1 cellular context compared by ENCODE assay signal in the genomic region with DNA sequence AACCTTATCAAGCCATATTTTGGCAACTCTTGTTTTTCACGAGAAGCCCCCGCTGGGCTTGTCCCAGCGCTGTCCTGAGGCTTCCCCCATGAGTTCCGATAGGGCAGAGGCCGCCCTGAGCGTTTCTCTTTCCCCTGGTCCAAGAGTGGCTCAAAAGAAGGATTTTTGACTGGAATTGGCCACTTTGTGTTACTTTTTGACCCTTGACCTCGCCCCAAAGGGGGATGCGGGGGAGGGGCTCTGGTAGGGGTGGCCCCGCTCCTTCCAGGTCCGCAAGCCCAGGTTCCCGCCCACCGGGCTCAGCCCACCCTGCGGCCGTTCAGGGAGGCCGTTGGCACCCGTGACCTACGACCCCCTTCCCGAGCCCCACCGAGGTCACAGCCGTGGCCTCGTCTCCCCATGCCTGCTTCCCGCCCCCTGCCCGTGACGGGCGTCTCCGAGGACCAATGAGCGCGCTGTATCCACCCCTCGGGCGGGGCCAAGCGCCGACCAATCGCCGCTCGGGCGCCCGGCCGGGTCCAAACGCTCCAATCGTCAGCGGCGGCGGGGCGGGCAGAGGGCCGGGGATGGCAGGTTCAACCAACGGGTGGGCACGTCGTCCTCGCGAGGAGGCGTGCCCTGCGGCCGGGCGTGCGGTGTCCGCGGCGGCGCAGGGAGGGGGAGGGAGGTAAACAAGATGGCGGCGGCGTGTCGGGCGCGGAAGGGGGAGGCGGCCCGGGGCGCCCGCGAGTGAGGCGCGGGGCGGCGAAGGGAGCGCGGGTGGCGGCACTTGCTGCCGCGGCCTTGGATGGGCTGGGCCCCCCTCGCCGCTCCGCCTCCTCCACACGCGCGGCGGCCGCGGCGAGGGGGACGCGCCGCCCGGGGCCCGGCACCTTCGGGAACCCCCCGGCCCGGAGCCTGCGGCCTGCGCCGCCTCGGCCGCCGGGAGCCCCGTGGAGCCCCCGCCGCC.
A peak's percentile ranks its signal among the peaks of the same experiment; 100 is the strongest.
TF ChIP-seq lines count a peak whose summit lies in the region.

Gene STK11, plus strand, starts transcription at position 665 of the 949 bp plus-strand sequence. CDS start 1,136 bp downstream, outside the sequence.

TF ChIP-seq in HEK293, 187 proteins besides CTCF, POLR2A, EP300 and RAD21 (continued from another document):
- TF ChIP-seq PRDM4 (tag by site-specific recombination; IDR thresholded peaks at IDR 0.05) = peak; percentile 22; the same call in 1 of the 2 replicates
- TF ChIP-seq, protein P1, sequence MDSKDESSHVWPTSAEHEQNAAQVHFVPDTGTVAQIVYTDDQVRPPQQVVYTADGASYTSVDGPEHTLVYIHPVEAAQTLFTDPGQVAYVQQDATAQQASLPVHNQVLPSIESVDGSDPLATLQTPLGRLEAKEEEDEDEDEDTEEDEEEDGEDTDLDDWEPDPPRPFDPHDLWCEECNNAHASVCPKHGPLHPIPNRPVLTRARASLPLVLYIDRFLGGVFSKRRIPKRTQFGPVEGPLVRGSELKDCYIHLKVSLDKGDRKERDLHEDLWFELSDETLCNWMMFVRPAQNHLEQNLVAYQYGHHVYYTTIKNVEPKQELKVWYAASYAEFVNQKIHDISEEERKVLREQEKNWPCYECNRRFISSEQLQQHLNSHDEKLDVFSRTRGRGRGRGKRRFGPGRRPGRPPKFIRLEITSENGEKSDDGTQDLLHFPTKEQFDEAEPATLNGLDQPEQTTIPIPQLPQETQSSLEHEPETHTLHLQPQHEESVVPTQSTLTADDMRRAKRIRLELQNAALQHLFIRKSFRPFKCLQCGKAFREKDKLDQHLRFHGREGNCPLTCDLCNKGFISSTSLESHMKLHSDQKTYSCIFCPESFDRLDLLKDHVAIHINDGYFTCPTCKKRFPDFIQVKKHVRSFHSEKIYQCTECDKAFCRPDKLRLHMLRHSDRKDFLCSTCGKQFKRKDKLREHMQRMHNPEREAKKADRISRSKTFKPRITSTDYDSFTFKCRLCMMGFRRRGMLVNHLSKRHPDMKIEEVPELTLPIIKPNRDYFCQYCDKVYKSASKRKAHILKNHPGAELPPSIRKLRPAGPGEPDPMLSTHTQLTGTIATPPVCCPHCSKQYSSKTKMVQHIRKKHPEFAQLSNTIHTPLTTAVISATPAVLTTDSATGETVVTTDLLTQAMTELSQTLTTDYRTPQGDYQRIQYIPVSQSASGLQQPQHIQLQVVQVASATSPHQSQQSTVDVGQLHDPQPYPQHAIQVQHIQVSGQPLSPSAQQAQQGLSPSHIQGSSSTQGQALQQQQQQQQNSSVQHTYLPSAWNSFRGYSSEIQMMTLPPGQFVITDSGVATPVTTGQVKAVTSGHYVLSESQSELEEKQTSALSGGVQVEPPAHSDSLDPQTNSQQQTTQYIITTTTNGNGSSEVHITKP (tag by site-specific recombination; IDR thresholded peaks at IDR 0.05) = peak; percentile 46
- no peak for TF ChIP-seq ZNF132 (tag by site-specific recombination; IDR thresholded peaks at IDR 0.05; ENCODE audit: borderline replicate concordance)
- 0 out of 2 replicates have a peak, but pooled peaks have one; percentile 27 for TF ChIP-seq ZNF629 (tag by site-specific recombination; IDR thresholded peaks at IDR 0.05)
- TF ChIP-seq BCL11B (tag by site-specific recombination; IDR thresholded peaks at IDR 0.05; ENCODE audit: low read depth) = peak; percentile 99
- no peak for TF ChIP-seq ZNF266 (tag by site-specific recombination; IDR thresholded peaks at IDR 0.05; ENCODE audit: low read depth)
- peak; percentile 73; the same call in 1 of the 2 replicates for TF ChIP-seq KLF16 (tag by site-specific recombination; IDR thresholded peaks at IDR 0.05)
- peak; percentile 43 for TF ChIP-seq KLF1 (tag by site-specific recombination; IDR thresholded peaks at IDR 0.05)
- TF ChIP-seq GLIS1 (tag by site-specific recombination; IDR thresholded peaks at IDR 0.05) = peak; percentile 40; the same call in 1 of the 2 replicates
- TF ChIP-seq KLF17 (tag by site-specific recombination; IDR thresholded peaks at IDR 0.05) = 0 out of 2 replicates have a peak, but pooled peaks have one; percentile 36
- no peak for TF ChIP-seq ZNF510 (tag by site-specific recombination; IDR thresholded peaks at IDR 0.05; ENCODE audit: insufficient replicate concordance)
- TF ChIP-seq ZNF76 (tag by site-specific recombination; IDR thresholded peaks at IDR 0.05; ENCODE audit: borderline replicate concordance, low read depth) = 0 out of 2 replicates have a peak, but pooled peaks have one; percentile 37
- peak; percentile 99 for TF ChIP-seq SP2 (tag by site-specific recombination; IDR thresholded peaks at IDR 0.05)
- TF ChIP-seq ZNF335 (tag by site-specific recombination; conservative IDR thresholded peaks at IDR 0.05) = peak; percentile 78
- TF ChIP-seq, protein P2, sequence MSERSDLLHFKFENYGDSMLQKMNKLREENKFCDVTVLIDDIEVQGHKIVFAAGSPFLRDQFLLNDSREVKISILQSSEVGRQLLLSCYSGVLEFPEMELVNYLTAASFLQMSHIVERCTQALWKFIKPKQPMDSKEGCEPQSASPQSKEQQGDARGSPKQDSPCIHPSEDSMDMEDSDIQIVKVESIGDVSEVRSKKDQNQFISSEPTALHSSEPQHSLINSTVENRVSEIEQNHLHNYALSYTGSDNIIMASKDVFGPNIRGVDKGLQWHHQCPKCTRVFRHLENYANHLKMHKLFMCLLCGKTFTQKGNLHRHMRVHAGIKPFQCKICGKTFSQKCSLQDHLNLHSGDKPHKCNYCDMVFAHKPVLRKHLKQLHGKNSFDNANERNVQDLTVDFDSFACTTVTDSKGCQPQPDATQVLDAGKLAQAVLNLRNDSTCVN (tag by site-specific recombination; optimal IDR thresholded peaks at IDR 0.05) = peak; percentile 82
- TF ChIP-seq, protein P3, sequence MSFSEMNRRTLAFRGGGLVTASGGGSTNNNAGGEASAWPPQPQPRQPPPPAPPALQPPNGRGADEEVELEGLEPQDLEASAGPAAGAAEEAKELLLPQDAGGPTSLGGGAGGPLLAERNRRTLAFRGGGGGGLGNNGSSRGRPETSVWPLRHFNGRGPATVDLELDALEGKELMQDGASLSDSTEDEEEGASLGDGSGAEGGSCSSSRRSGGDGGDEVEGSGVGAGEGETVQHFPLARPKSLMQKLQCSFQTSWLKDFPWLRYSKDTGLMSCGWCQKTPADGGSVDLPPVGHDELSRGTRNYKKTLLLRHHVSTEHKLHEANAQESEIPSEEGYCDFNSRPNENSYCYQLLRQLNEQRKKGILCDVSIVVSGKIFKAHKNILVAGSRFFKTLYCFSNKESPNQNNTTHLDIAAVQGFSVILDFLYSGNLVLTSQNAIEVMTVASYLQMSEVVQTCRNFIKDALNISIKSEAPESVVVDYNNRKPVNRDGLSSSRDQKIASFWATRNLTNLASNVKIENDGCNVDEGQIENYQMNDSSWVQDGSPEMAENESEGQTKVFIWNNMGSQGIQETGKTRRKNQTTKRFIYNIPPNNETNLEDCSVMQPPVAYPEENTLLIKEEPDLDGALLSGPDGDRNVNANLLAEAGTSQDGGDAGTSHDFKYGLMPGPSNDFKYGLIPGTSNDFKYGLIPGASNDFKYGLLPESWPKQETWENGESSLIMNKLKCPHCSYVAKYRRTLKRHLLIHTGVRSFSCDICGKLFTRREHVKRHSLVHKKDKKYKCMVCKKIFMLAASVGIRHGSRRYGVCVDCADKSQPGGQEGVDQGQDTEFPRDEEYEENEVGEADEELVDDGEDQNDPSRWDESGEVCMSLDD (tag by site-specific recombination; IDR thresholded peaks at IDR 0.05) = peak; percentile 99
- no peak for TF ChIP-seq ZNF747 (tag by site-specific recombination; IDR thresholded peaks at IDR 0.05)
TF ChIP-seq in HEK293: peak in this region for 42.
